26 cellular contexts compared by ENCODE assay signal in the genomic region with DNA sequence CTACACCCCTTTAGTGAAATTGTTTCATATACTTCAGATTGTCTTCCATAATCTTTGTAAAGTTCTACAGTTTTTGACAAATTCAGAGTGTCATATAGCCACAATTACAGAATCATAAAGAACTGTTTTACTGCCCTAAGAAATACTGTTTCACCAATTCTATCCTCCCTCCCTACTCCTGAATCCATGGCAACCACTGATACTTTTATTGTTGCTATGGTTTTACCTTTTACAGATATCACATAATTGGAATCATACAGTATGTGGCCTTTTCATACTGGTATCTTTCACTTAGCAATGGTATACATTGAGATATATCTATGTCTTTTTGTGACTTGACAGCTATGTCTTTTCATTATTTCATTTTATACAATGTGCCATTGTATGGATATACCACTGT.
"Had no signal": no experiment of that assay in that cellular context is flagged by ENCODE, and none has a peak within 500 bp of the region (broad histone marks: within the 10 kb centered on the region; RNA-seq: fewer than 3 reads in every experiment).

No MANE protein-coding gene starts in this region.

- H3K27ac Mint-ChIP-seq: mesothelial cell of epicardium; nephron progenitor cell; progenitor cell of endocrine pancreas; stimulated activated naive B cell treated with anti-CD40 and anti-IgM and Interleukin-4, amounts not matched to agents 10 μg/mL and 1 μg/mL and 100 μg/mL, for 72 hours; stimulated activated naive CD8-positive, alpha-beta T cell treated with anti-CD3 and anti-CD28 coated beads, Interleukin-15, Interleukin-2, amounts not matched to agents 100 ng/mL and 50 ng/mL, for 24 hours; type B pancreatic cell had no signal

- H3K9me3 ChIP-seq: left lung, lower lobe of right lung, ovary, right atrium auricular region, right lobe of liver, tibial nerve, uterus had no signal

- H3K4me3 ChIP-seq: left lung, lower lobe of right lung, ovary, right atrium auricular region, right lobe of liver, smooth muscle cell, tibial nerve, uterus had no signal

- H3K27me3 Mint-ChIP-seq: naive B cell; progenitor cell of endocrine pancreas; stimulated activated naive B cell treated with anti-CD40 and anti-IgM and Interleukin-4, amounts not matched to agents 10 μg/mL and 1 μg/mL and 100 μg/mL, for 72 hours; stimulated activated naive CD8-positive, alpha-beta T cell treated with anti-CD3 and anti-CD28 coated beads, Interleukin-15, Interleukin-2, amounts not matched to agents 100 ng/mL and 50 ng/mL, for 24 hours; type B pancreatic cell had no signal

- H3K4me1 ChIP-seq: left lung, lower lobe of right lung, right atrium auricular region, right lobe of liver, uterus had no signal

- H3K36me3 ChIP-seq: ovary, uterus had no signal

- FAIRE-seq: islet of Langerhans, kidney had no signal

- DNase-seq: hypothalamus; immature natural killer cell; kidney; left colon; left lung; lower lobe of right lung; mammary epithelial cell; mesendoderm; naive B cell; natural killer cell; nephron progenitor cell; ovary; right lobe of liver; stimulated activated CD4-positive, alpha-beta T cell treated with anti-CD3 and anti-CD28 coated beads, Interleukin-1b, Interleukin-23, amount 100 ng/mL, for 48 hours; stimulated activated CD4-positive, alpha-beta T cell treated with anti-CD3 and anti-CD28 coated beads, Interleukin-4, amount 100 ng/mL, for 1 hour; stimulated activated naive B cell treated with anti-CD40 and anti-IgM and Interleukin-4, amounts not matched to agents 10 μg/mL and 1 μg/mL and 100 μg/mL, for 72 hours; substantia nigra; uterus had no signal

- H3K36me3 Mint-ChIP-seq: natural killer cell had no signal

- H3K4me3 Mint-ChIP-seq: immature natural killer cell; mesothelial cell of epicardium; naive B cell; natural killer cell; nephron progenitor cell; stimulated activated naive B cell treated with anti-CD40 and anti-IgM and Interleukin-4, amounts not matched to agents 10 μg/mL and 1 μg/mL and 100 μg/mL, for 72 hours; stimulated activated naive CD8-positive, alpha-beta T cell treated with anti-CD3 and anti-CD28 coated beads, Interleukin-15, Interleukin-2, amounts not matched to agents 100 ng/mL and 50 ng/mL, for 24 hours; type B pancreatic cell had no signal

- ATAC-seq: left colon; left lung; lower lobe of right lung; natural killer cell; right lobe of liver; stimulated activated naive B cell treated with anti-CD40 and anti-IgM and Interleukin-4, amounts not matched to agents 10 μg/mL and 1 μg/mL and 100 μg/mL, for 72 hours had no signal

- H3K27me3 ChIP-seq: left lung, ovary, right atrium auricular region, right lobe of liver, tibial nerve, uterus had no signal

- H3K4me1 Mint-ChIP-seq: nephron progenitor cell had no signal

- H3K9me3 Mint-ChIP-seq: immature natural killer cell; naive B cell; natural killer cell; nephron progenitor cell; stimulated activated naive B cell treated with anti-CD40 and anti-IgM and Interleukin-4, amounts not matched to agents 10 μg/mL and 1 μg/mL and 100 μg/mL, for 72 hours; stimulated activated naive CD8-positive, alpha-beta T cell treated with anti-CD3 and anti-CD28 coated beads, Interleukin-15, Interleukin-2, amounts not matched to agents 100 ng/mL and 50 ng/mL, for 24 hours; type B pancreatic cell had no signal

- H3K27ac ChIP-seq: left lung, lower lobe of right lung, ovary, right atrium auricular region, right lobe of liver, tibial nerve, uterus had no signal
